ENCODE assay signal across 21 cellular contexts in the genomic region with DNA sequence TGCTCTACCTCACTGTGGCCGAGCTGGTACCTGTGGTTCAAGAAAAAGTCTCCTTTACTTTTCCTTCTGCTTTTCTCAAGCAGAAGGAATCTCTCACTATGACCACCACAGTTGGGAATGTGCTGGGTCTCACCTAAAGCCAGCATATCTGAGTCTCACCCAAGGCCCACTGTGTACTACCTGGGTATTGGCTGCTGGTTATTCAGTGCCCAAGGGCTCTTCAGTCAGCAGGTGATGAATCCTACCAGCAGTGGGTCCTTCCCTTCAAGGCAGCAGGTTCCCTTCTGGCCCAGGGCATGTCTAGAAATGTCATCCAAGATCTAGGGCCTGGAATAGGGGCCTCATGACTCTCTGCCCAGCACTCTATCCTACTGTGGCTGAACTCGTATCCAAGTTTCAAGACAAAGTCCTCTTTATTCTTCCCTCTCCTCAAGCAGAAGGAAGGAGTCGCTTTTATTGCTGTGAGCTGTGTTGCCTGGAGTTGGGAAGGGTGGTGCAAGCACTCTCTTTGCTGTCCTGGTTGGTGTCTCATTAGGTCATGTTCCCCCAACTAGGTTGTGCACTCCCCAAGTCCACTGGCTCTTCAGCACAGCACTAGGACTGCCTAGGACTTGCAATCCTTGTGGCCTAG. TPM values are rescaled to one million over a fixed set of nuclear protein-coding genes. Genes with fewer than 3 reads are reported as not detected.
"Had no signal": no experiment of that assay in that cellular context is flagged by ENCODE, and none has a peak within 500 bp of the region (broad histone marks: within the 10 kb centered on the region; RNA-seq: fewer than 3 reads in every experiment).

No MANE protein-coding gene starts in this region.

- H3K9me3 ChIP-seq: esophagus squamous epithelium, heart left ventricle, lower lobe of right lung, neutrophil, pancreas had no signal

- H3K27ac ChIP-seq: esophagus squamous epithelium, lower lobe of right lung, neutrophil, VCaP had no signal

- H3K4me3 ChIP-seq: esophagus squamous epithelium, heart left ventricle, lower lobe of right lung, pancreas had no signal

- FAIRE-seq: endothelial cell of umbilical vein, islet of Langerhans, pancreas had no signal

- H3K36me3 ChIP-seq: esophagus squamous epithelium, heart left ventricle, lower lobe of right lung, neutrophil, pancreas had no signal

- H3K4me1 ChIP-seq: lower lobe of right lung had no signal

- H3K27me3 ChIP-seq: esophagus squamous epithelium, heart left ventricle, pancreas had no signal

- DNase-seq: activated CD4-positive, alpha-beta T cell treated with anti-CD3 and anti-CD28 coated beads, Interleukin-2, amount 10 ng/mL, durations not matched to agents 24 days and 14 days; activated gamma-delta T cell; activated naive CD4-positive, alpha-beta T cell treated with anti-CD3 and anti-CD28 coated beads, Interleukin-2, amount 50 U/mL, for 16 hours; activated naive CD8-positive, alpha-beta T cell treated with anti-CD3 and anti-CD28 coated beads, Interleukin-2, amount 50 U/mL, for 24 hours; dermis blood vessel endothelial cell; effector memory CD4-positive, alpha-beta T cell; esophagus squamous epithelium; heart left ventricle; lower lobe of right lung; midbrain; stimulated activated CD4-positive, alpha-beta T cell treated with anti-CD3 and anti-CD28 coated beads, Interleukin-2, amount 100 ng/mL, for 48 hours had no signal

RNA-seq across cellular contexts. Expression of a gene that starts 6.1 kb away (rescaled TPM):
- total RNA-seq: endothelial cell of umbilical vein, myocyte, temporal lobe had no signal

RNA-seq across cellular contexts. Expression of a gene that starts 9.9 kb away (rescaled TPM):
- total RNA-seq: activated CD4-positive, alpha-beta memory T cell treated with anti-CD3 and anti-CD28 coated beads, Interleukin-2, amount 10 ng/mL, durations not matched to agents 7 days and 5 days; dermis blood vessel endothelial cell; endothelial cell of umbilical vein; myocyte; temporal lobe had no signal
- polyA plus RNA-seq: endothelial cell of umbilical vein had no signal

RNA-seq across cellular contexts. Expression of a gene that starts 18.7 kb away (rescaled TPM):
- total RNA-seq: activated T-helper 1 cell treated with anti-CD3 and anti-CD28 coated beads, Interleukin-12 subunit alpha, Interleukin-12 subunit beta, Interleukin-2, Interleukin-4 antibody, amounts not matched to agents 30 ng/mL and 10 ng/mL and 1 ng/mL, durations not matched to agents 14 hours and 24 hours and 36 hours; left lobe of liver; myocyte; temporal lobe had no signal

RNA-seq across cellular contexts. Expression of a gene that starts 57.3 kb away (rescaled TPM):
- total RNA-seq: activated CD4-positive, alpha-beta T cell treated with anti-CD3 and anti-CD28 coated beads, Interleukin-2, amount 10 ng/mL, durations not matched to agents 24 days and 14 days; dermis blood vessel endothelial cell; endothelial cell of umbilical vein; left lobe of liver; lower lobe of right lung; myocyte had no signal
- polyA plus RNA-seq: endothelial cell of umbilical vein had no signal
